1 cellular context compared by ENCODE assay signal in genomic region chr2:41836944-41837343, GRCh38.
TF ChIP-seq lines count a peak whose summit lies in the region.

No MANE protein-coding gene starts in this region.

TF ChIP-seq in HepG2, 621 proteins besides CTCF, POLR2A, EP300 and RAD21 (continued from another document and continues in another):
- no peak for TF ChIP-seq ZNF318 (CRISPR knock-in tag; IDR thresholded peaks at IDR 0.05)
- peak; percentile 47; the same call in 1 of the 2 replicates for TF ChIP-seq THRA (CRISPR knock-in tag; IDR thresholded peaks at IDR 0.05; ENCODE audit: borderline replicate concordance)
- TF ChIP-seq ZNF326 (CRISPR knock-in tag; IDR thresholded peaks at IDR 0.05; ENCODE audit: borderline replicate concordance): no peak
- TF ChIP-seq ZBTB3 (CRISPR knock-in tag; IDR thresholded peaks at IDR 0.05; ENCODE audit: borderline replicate concordance, low read depth): no peak
- 0 out of 2 replicates have a peak, but pooled peaks have one; percentile 52 for TF ChIP-seq ZNF296 (CRISPR knock-in tag; conservative IDR thresholded peaks at IDR 0.05)
- peak; percentile 70; the same call in 1 of the 2 replicates for TF ChIP-seq SALL1 (CRISPR knock-in tag; IDR thresholded peaks at IDR 0.05)
- TF ChIP-seq ZNF143 (CRISPR knock-in tag; IDR thresholded peaks at IDR 0.05): no peak
- TF ChIP-seq ZFP82 (CRISPR knock-in tag; IDR thresholded peaks at IDR 0.05; ENCODE audit: borderline replicate concordance): no peak
- TF ChIP-seq ZFP36L1 (CRISPR knock-in tag; IDR thresholded peaks at IDR 0.05): no peak
- TF ChIP-seq NFIC (IDR thresholded peaks at IDR 0.05; ENCODE audit: low read length): no peak
- peak; percentile 54; the same call in 1 of the 2 replicates for TF ChIP-seq ZNF878 (CRISPR knock-in tag; IDR thresholded peaks at IDR 0.05)
- TF ChIP-seq SAFB2 (CRISPR knock-in tag; IDR thresholded peaks at IDR 0.05; ENCODE audit: borderline replicate concordance, low read depth): no peak
- TF ChIP-seq ZNF124 (CRISPR knock-in tag; IDR thresholded peaks at IDR 0.05): peak; percentile 58; the same call in 1 of the 2 replicates
- TF ChIP-seq AGO1 (IDR thresholded peaks at IDR 0.05; ENCODE audit: low read depth, low read length, poor library complexity, severe bottlenecking): no peak
- TF ChIP-seq ZUFSP (CRISPR knock-in tag; IDR thresholded peaks at IDR 0.05; ENCODE audit: borderline replicate concordance): no peak
- TF ChIP-seq GLI4 (CRISPR knock-in tag; IDR thresholded peaks at IDR 0.05; ENCODE audit: borderline replicate concordance): no peak
- peak in 1 of 2 experiments; percentile 100 for TF ChIP-seq REST (IDR thresholded peaks at IDR 0.05; ENCODE audit: borderline replicate concordance in 1 of 2, low read depth in 1 of 2, low read length in 2 of 2)
- TF ChIP-seq STAG1 (CRISPR knock-in tag; IDR thresholded peaks at IDR 0.05): no peak
- peak; percentile 73 for TF ChIP-seq ZNF331 (CRISPR knock-in tag; IDR thresholded peaks at IDR 0.05)
- TF ChIP-seq KIAA2018 (CRISPR knock-in tag; IDR thresholded peaks at IDR 0.05; ENCODE audit: borderline replicate concordance): no peak
- TF ChIP-seq HMGA1 (CRISPR knock-in tag; conservative IDR thresholded peaks at IDR 0.05): no peak
- TF ChIP-seq DDIT3 (CRISPR knock-in tag; IDR thresholded peaks at IDR 0.05): no peak
- no peak for TF ChIP-seq ZNF292 (CRISPR knock-in tag; IDR thresholded peaks at IDR 0.05; ENCODE audit: borderline replicate concordance, low read depth)
- TF ChIP-seq CBFB (CRISPR knock-in tag; IDR thresholded peaks at IDR 0.05): no peak
- TF ChIP-seq ZGPAT (CRISPR knock-in tag; IDR thresholded peaks at IDR 0.05): no peak
- TF ChIP-seq CERS6 (CRISPR knock-in tag; IDR thresholded peaks at IDR 0.05): no peak
- no peak for TF ChIP-seq ZNF775 (CRISPR knock-in tag; IDR thresholded peaks at IDR 0.05; ENCODE audit: borderline replicate concordance)
